ENCODE assay signal across 17 cellular contexts in the genomic region with DNA sequence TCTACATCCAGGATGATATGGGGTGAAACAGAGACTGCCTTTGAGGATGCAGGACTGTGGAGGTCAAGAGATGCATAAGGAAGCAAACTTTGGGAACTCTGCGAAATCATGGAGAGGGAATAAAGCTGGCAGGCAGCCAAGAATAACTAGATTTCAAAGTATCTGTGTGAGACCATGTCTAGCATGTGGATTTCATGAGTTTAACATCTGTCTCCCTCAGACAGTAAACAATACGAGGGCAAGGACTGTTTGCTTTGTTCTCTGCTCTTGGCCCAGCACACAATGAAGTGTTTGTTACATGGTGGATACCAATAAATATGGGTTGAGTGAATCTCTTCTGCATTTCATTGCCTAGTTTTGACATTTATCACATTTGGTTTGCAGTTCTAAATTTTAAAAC.
DNase-seq lines count a peak whose midpoint lies in the region; ATAC-seq and TF ChIP-seq lines count a peak whose summit lies in the region.
"Had no signal": no experiment of that assay in that cellular context is flagged by ENCODE, and none has a peak within 500 bp of the region (broad histone marks: within the 10 kb centered on the region; RNA-seq: fewer than 3 reads in every experiment).

No MANE protein-coding gene starts in this region.

- TF ChIP-seq CTCF in Calu3 (IDR thresholded peaks at IDR 0.05; ENCODE audit: unreplicated experiment) (no peak), osteoblast (IDR thresholded peaks at IDR 0.05; ENCODE audit: extremely low read depth, low read depth, low read length) (no peak)

- CTCF ChIA-PET in Calu3 (lab: Charles Lee): no interaction called here

- H3K4me3 Mint-ChIP-seq in Calu3 (ENCODE audit: low read depth, unreplicated experiment): no peak overlapping the region
- H3K4me3 Mint-ChIP-seq: activated B cell treated with CpG ODN at 0.5 μM for 24 hours; activated naive CD8-positive, alpha-beta T cell treated with anti-CD3 and anti-CD28 coated beads, Interleukin-2, amount 10 ng/mL, durations not matched to agents 7 days and 5 days; HFFc6 had no signal

- peak overlapping the region; percentile 78 for H3K27ac Mint-ChIP-seq in Calu3 (ENCODE audit: unreplicated experiment)
- H3K27ac Mint-ChIP-seq: activated B cell treated with CpG ODN at 0.5 μM for 24 hours, HFFc6 had no signal

- peaks cover 26% of the 10 kb centered on the region for H3K4me1 Mint-ChIP-seq in Calu3 (ENCODE audit: low read depth, unreplicated experiment)
- H3K4me1 Mint-ChIP-seq: activated B cell treated with CpG ODN at 0.5 μM for 24 hours had no signal

- H3K9me3 ChIP-seq in SJCRH30 (replicated peaks) (no peaks in the 10 kb centered on the region), HAP-1 (no peaks in the 10 kb centered on the region), osteoblast (ENCODE audit: low read depth, low read length) (no peaks in the 10 kb centered on the region)
- H3K9me3 ChIP-seq: tibial nerve had no signal

- H2AFZ ChIP-seq in osteoblast (ENCODE audit: low read length): no peak overlapping the region

- in situ Hi-C loops in HAP-1 (cut with MboI; ENCODE audit: low sequenced_read_pairs): no loop called here

- ATAC-seq in HG03139 (IDR thresholded peaks at IDR 0.05; ENCODE audit: unreplicated experiment): no peak

- H3K4me1 ChIP-seq in SJCRH30 (peaks cover 11% of the 10 kb centered on the region), HAP-1 (no peaks in the 10 kb centered on the region), osteoblast (ENCODE audit: insufficient read depth, low read length) (no peaks in the 10 kb centered on the region)
- H3K4me1 ChIP-seq: tibial nerve had no signal

- H3K79me2 ChIP-seq in osteoblast (ENCODE audit: insufficient read depth, low read length): no peaks in the 10 kb centered on the region

- H3K27me3 ChIP-seq in SJCRH30: no peaks in the 10 kb centered on the region
- H3K27me3 ChIP-seq in HAP-1 (ENCODE audit: low read depth): no peaks in the 10 kb centered on the region
- no peaks in the 10 kb centered on the region for H3K27me3 ChIP-seq in osteoblast (ENCODE audit: insufficient read depth, low read length)
- H3K27me3 ChIP-seq: tibial nerve had no signal

- no TSS peak for BruUV-seq in Calu3 (replicated peaks; lab: Mats Ljungman, UMichigan)

- no peaks in the 10 kb centered on the region for H3K9me3 Mint-ChIP-seq in Calu3 (ENCODE audit: low read depth, unreplicated experiment)
- H3K9me3 Mint-ChIP-seq: activated B cell treated with CpG ODN at 0.5 μM for 24 hours, HFFc6 had no signal

- intact Hi-C loops in Calu3 (cut with micrococcal nuclease; ENCODE audit: unreplicated experiment): no loop called here

- H3K4me2 ChIP-seq in osteoblast (ENCODE audit: insufficient read depth, low read length): no peak overlapping the region

- H3K36me3 Mint-ChIP-seq in Calu3 (ENCODE audit: insufficient read depth, unreplicated experiment): peaks cover 21% of the 10 kb centered on the region

- H4K20me1 ChIP-seq in osteoblast (ENCODE audit: insufficient read depth, low read length): no peaks in the 10 kb centered on the region

- H3K27ac ChIP-seq in SJCRH30 (no peak overlapping the region), osteoblast (ENCODE audit: low read depth, low read length) (no peak overlapping the region)
- H3K27ac ChIP-seq: tibial nerve had no signal

- H3K4me3 ChIP-seq in SJCRH30 (no peak overlapping the region), HAP-1 (no peak overlapping the region), osteoblast (ENCODE audit: insufficient read depth, low read length) (no peak overlapping the region)
- H3K4me3 ChIP-seq: tibial nerve had no signal

- no peak for DNase-seq in Calu3
- peak; percentile 45 for DNase-seq in NCI-H1105 treated with DMSO at 0.1 percent for 48 hours (lab: John Stamatoyannopoulos, UW)
- DNase-seq in SJCRH30: peak; percentile 77 to 92
- peak; percentile 52 for DNase-seq in left kidney (ENCODE audit: low read depth, low spot score)
- no peak for DNase-seq in HAP-1 (ENCODE audit: low spot score in 2 of 2)
- no peak for DNase-seq in osteoblast (ENCODE audit: insufficient read length, low spot score, missing footprints)
- no peak for DNase-seq in activated CD4-positive, alpha-beta T cell treated with anti-CD3 and anti-CD28 coated beads for 48 hours
- DNase-seq: activated B cell treated with CpG ODN at 0.5 μM for 24 hours; activated naive CD8-positive, alpha-beta T cell treated with anti-CD3 and anti-CD28 coated beads, Interleukin-2, amount 10 ng/mL, durations not matched to agents 7 days and 5 days; central memory CD4-positive, alpha-beta T cell; glutamatergic neuron; HFFc6; kidney; stimulated activated CD4-positive, alpha-beta T cell treated with anti-CD3 and anti-CD28 coated beads, Interleukin-2, amount 100 ng/mL, for 24 hours; SW 1271 had no signal

- no peaks in the 10 kb centered on the region; the same call in 1 of the 2 replicates for H3K36me3 ChIP-seq in SJCRH30
- H3K36me3 ChIP-seq in HAP-1 (replicated peaks): no peaks in the 10 kb centered on the region
- H3K36me3 ChIP-seq in osteoblast (ENCODE audit: insufficient read depth, low read length): no peaks in the 10 kb centered on the region
- H3K36me3 ChIP-seq: tibial nerve had no signal

- no peaks in the 10 kb centered on the region for H3K27me3 Mint-ChIP-seq in Calu3 (ENCODE audit: unreplicated experiment)

Comparison
In these comparisons a context has a peak if more than half of its experiments do, and no peak if none do; other contexts are left out.
1. DNase-seq: peak in NCI-H1105 treated with DMSO at 0.1 percent for 48 hours (single experiment), SJCRH30 (2 of 2) and left kidney (single experiment); none in Calu3 (single experiment), HAP-1 (0 of 2), osteoblast (single experiment) and activated CD4-positive, alpha-beta T cell treated with anti-CD3 and anti-CD28 coated beads for 48 hours (single experiment).